8 cellular contexts compared by ENCODE assay signal in the genomic region with DNA sequence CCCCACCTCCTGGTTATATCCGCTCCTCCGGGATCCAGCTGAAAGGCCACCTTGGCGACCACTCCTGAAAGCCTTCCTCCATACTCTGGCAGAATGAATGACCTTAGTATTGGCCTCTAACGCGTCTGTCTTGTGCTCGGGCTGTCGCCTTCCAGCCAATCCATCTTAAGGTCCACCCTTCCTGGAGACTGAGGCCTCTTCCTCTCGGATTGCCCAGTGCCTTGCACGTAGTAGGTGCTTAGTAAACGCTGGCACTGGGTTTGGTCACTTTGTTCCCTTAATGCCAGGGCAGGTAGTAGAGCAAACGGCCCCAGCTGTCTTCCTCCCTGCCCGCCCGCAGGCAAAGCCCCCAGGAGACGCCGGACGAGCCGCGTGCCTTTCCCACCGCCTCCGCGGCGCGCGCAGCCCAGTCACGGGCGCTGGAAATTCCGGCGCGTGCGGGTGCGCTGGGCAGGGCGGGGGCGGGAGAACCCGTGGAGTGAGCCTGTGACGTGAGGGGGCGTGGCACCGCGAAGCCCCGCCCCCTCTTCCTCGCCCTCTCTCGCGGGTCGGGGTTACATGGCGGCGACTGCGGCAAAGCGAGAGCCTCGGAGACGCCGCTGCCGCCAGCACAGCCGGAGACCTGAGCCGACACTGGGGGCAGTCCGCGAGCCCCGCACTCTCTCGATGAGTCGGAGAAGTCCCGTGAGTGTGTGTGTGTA. TPM values are rescaled to one million over a fixed set of nuclear protein-coding genes. Genes with fewer than 3 reads are reported as not detected.
DNase-seq lines count a peak whose midpoint lies in the region; ATAC-seq and TF ChIP-seq lines count a peak whose summit lies in the region.

A gene (plus strand): TSS at position 527 of the 701 bp plus-strand sequence. CDS start 27,242 bp downstream, outside the sequence.

- H3K4me1 Mint-ChIP-seq in activated CD4-positive, alpha-beta T cell treated with anti-CD3 and anti-CD28 coated beads, Interleukin-2, amount 10 ng/mL, durations not matched to agents 7 days and 5 days = peaks cover 33% of the 10 kb centered on the region

- peaks cover 14% of the 10 kb centered on the region for H3K36me3 Mint-ChIP-seq in activated CD4-positive, alpha-beta T cell treated with anti-CD3 and anti-CD28 coated beads, Interleukin-2, amount 10 ng/mL, durations not matched to agents 7 days and 5 days (ENCODE audit: low read depth)

- H3K27me3 ChIP-seq in BE2C (no peaks in the 10 kb centered on the region), left lung (no peaks in the 10 kb centered on the region)

- peak within 1 kb of the TSS; percentile 96 for H3K27ac ChIP-seq in left lung

- H3K9me3 ChIP-seq in BE2C = no peaks in the 10 kb centered on the region
- H3K9me3 ChIP-seq in left lung = no peaks in the 10 kb centered on the region

- H3K4me3 Mint-ChIP-seq in activated CD4-positive, alpha-beta T cell treated with anti-CD3 and anti-CD28 coated beads, Interleukin-2, amount 10 ng/mL, durations not matched to agents 7 days and 5 days = peak within 1 kb of the TSS; percentile 97

- ATAC-seq in HG03432 (IDR thresholded peaks at IDR 0.05; ENCODE audit: unreplicated experiment) (peak; percentile 78), left lung (peak; percentile 93)

- no peaks in the 10 kb centered on the region for H3K9me3 Mint-ChIP-seq in activated CD4-positive, alpha-beta T cell treated with anti-CD3 and anti-CD28 coated beads, Interleukin-2, amount 10 ng/mL, durations not matched to agents 7 days and 5 days

- H3K27ac Mint-ChIP-seq in activated CD4-positive, alpha-beta T cell treated with anti-CD3 and anti-CD28 coated beads, Interleukin-2, amount 10 ng/mL, durations not matched to agents 7 days and 5 days = peak within 1 kb of the TSS; percentile 99

- H3K36me3 ChIP-seq in BE2C = no peaks in the 10 kb centered on the region; the same call in 1 of the 2 replicates
- H3K36me3 ChIP-seq in left lung = no peaks in the 10 kb centered on the region

- H3K4me3 ChIP-seq in BE2C (ENCODE audit: low read depth, low read length) = peak within 1 kb of the TSS; percentile 99
- H3K4me3 ChIP-seq in left lung = peak within 1 kb of the TSS; percentile 55 to 71

- H3K27me3 Mint-ChIP-seq in activated CD4-positive, alpha-beta T cell treated with anti-CD3 and anti-CD28 coated beads, Interleukin-2, amount 10 ng/mL, durations not matched to agents 7 days and 5 days = no peaks in the 10 kb centered on the region

- DNase-seq in BE2C (peak; percentile 95), NCI-H526 (lab: John Stamatoyannopoulos, UW) (peak; percentile 76 to 95), cortex of kidney (lab: John Stamatoyannopoulos, UW) (peak; percentile 74), left lung (peak; percentile 94 to 98)
- peak; percentile 92 for DNase-seq in activated CD4-positive, alpha-beta T cell treated with anti-CD3 and anti-CD28 coated beads, Interleukin-2, amount 10 ng/mL, durations not matched to agents 7 days and 5 days
- peak; percentile 94 for DNase-seq in stimulated activated CD4-positive, alpha-beta T cell treated with anti-CD3 and anti-CD28 coated beads, Interleukin-2, amount 100 ng/mL, for 4 hours (ENCODE audit: low read depth)

- intact Hi-C loops in left lung (cut with DNase I) = no loop called here

- CTCF ChIA-PET in activated CD4-positive, alpha-beta T cell treated with anti-CD3 and anti-CD28 coated beads, Interleukin-2, amount 10 ng/mL, durations not matched to agents 7 days and 5 days (lab: Charles Lee) = interaction anchor here (0.8 kb wide), 1 partner anchor 11 kb away, joined by 4 read pairs; no protein-coding TSS in a partner anchor

- TF ChIP-seq POLR2A in GM19193 (IDR thresholded peaks at IDR 0.05; ENCODE audit: extremely low read depth, insufficient read depth, insufficient read length) = peak; percentile 88

- POLR2A ChIA-PET in activated CD4-positive, alpha-beta T cell treated with anti-CD3 and anti-CD28 coated beads, Interleukin-2, amount 10 ng/mL, durations not matched to agents 7 days and 5 days (lab: Charles Lee) = no interaction called here

- H3K4me1 ChIP-seq in BE2C (no peaks in the 10 kb centered on the region), left lung (peaks cover 5 to 66% of the 10 kb centered on the region in 2 donors)

- TF ChIP-seq CTCF in BE2C (IDR thresholded peaks at IDR 0.05; ENCODE audit: low read depth, low read length) (no peak), left lung (IDR thresholded peaks at IDR 0.05) (no peak)

RNA-seq across cellular contexts. Expression of the gene that starts here (rescaled TPM):
- polyA plus RNA-seq in BE2C (2012; ENCODE audit: insufficient read depth, insufficient read length, low read depth) = 25.0 TPM
- total RNA-seq in activated CD4-positive, alpha-beta T cell treated with anti-CD3 and anti-CD28 coated beads, Interleukin-2, amount 10 ng/mL, durations not matched to agents 7 days and 5 days = 10 to 100 TPM; 23.4 to 25.4 TPM
- total RNA-seq in left lung = 10 to 100 TPM; 25.1 to 35.8 TPM

Comparison
In these comparisons a context has a peak if more than half of its experiments do, and no peak if none do; other contexts are left out.
1. Peak in every context shown above with its lines: DNase-seq, ATAC-seq, H3K4me3 ChIP-seq and H3K27ac ChIP-seq.